ENCODE assay signal across 25 cellular contexts in the genomic region with DNA sequence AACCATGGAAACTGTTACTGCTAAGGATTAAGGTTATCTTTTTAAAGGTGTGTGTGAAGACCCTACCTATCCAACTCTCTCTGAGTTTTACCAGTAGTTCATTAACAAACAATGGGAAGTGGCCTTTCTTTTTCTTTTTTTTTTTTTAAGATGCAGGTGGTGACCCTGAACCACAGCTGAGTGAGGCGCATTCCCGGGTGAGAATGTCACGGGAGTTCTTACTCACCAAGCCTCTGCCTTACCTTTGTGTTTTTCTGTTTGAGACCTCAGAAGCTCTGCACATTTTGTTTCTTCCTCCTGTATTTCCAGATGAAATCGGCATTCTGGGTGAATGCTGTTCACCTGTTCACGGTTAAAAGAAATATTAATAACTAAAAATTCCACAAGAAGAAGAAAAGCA. TPM values are rescaled to one million over a fixed set of nuclear protein-coding genes. Genes with fewer than 3 reads are reported as not detected.
"Had no signal": no experiment of that assay in that cellular context is flagged by ENCODE, and none has a peak within 500 bp of the region (broad histone marks: within the 10 kb centered on the region; RNA-seq: fewer than 3 reads in every experiment).

No MANE protein-coding gene starts in this region.

- ATAC-seq: activated CD8-positive, alpha-beta memory T cell treated with anti-CD3 and anti-CD28 coated beads, Interleukin-2, amount 10 ng/mL, durations not matched to agents 7 days and 5 days; foreskin keratinocyte; left colon; natural killer cell treated with Interleukin-12 subunit alpha and Interleukin-12 subunit beta and Interleukin-15 and Interleukin-18, amount 100 ng/mL, for 72 hours; right lobe of liver; stimulated activated memory B cell treated with anti-CD40 and anti-IgM and Interleukin-4, amounts not matched to agents 10 μg/mL and 1 μg/mL and 100 μg/mL, for 72 hours; T-cell; upper lobe of right lung had no signal

- H3K4me3 ChIP-seq: lung, prostate gland, right lobe of liver, SK-N-MC, upper lobe of right lung had no signal

- H3K4me1 ChIP-seq: foreskin keratinocyte, prostate gland had no signal

- H3K27ac Mint-ChIP-seq: activated CD4-positive, alpha-beta memory T cell treated with anti-CD3 and anti-CD28 coated beads, Interleukin-2, amount 10 ng/mL, durations not matched to agents 7 days and 5 days; activated CD8-positive, alpha-beta memory T cell treated with anti-CD3 and anti-CD28 coated beads, Interleukin-2, amount 10 ng/mL, durations not matched to agents 7 days and 5 days; activated naive CD8-positive, alpha-beta T cell treated with anti-CD3 and anti-CD28 coated beads, Interleukin-2, amount 10 ng/mL, durations not matched to agents 7 days and 5 days; mesothelial cell of epicardium; natural killer cell treated with Interleukin-12 subunit alpha and Interleukin-12 subunit beta and Interleukin-15 and Interleukin-18, amount 100 ng/mL, for 72 hours; stimulated activated memory B cell treated with anti-CD40 and anti-IgM and Interleukin-4, amounts not matched to agents 10 μg/mL and 1 μg/mL and 100 μg/mL, for 72 hours; T-cell had no signal

- H3K9me3 Mint-ChIP-seq: activated CD4-positive, alpha-beta memory T cell treated with anti-CD3 and anti-CD28 coated beads, Interleukin-2, amount 10 ng/mL, durations not matched to agents 7 days and 5 days; activated naive CD8-positive, alpha-beta T cell treated with anti-CD3 and anti-CD28 coated beads, Interleukin-2, amount 10 ng/mL, durations not matched to agents 7 days and 5 days; mesothelial cell of epicardium; natural killer cell treated with Interleukin-12 subunit alpha and Interleukin-12 subunit beta and Interleukin-15 and Interleukin-18, amount 100 ng/mL, for 72 hours; stimulated activated memory B cell treated with anti-CD40 and anti-IgM and Interleukin-4, amounts not matched to agents 10 μg/mL and 1 μg/mL and 100 μg/mL, for 72 hours; T-cell had no signal

- H3K27ac ChIP-seq: foreskin keratinocyte, prostate gland, right lobe of liver, SK-N-MC, upper lobe of right lung had no signal

- H3K4me1 Mint-ChIP-seq: stimulated activated memory B cell treated with anti-CD40 and anti-IgM and Interleukin-4, amounts not matched to agents 10 μg/mL and 1 μg/mL and 100 μg/mL, for 72 hours had no signal

- H3K9me3 ChIP-seq: prostate gland, right lobe of liver, upper lobe of right lung had no signal

- H3K36me3 ChIP-seq: prostate gland, right lobe of liver, upper lobe of right lung had no signal

- DNase-seq: activated CD4-positive, alpha-beta memory T cell treated with anti-CD3 and anti-CD28 coated beads, Interleukin-2, amount 10 ng/mL, durations not matched to agents 7 days and 5 days; activated CD4-positive, alpha-beta T cell treated with anti-CD3 and anti-CD28 coated beads for 48 hours; activated CD4-positive, CD25-positive, alpha-beta regulatory T cell; activated naive CD4-positive, alpha-beta T cell; activated naive CD8-positive, alpha-beta T cell treated with anti-CD3 and anti-CD28 coated beads, Interleukin-2, amount 10 ng/mL, durations not matched to agents 7 days and 5 days; amygdala; central memory CD4-positive, alpha-beta T cell; foreskin keratinocyte; glutamatergic neuron; left colon; right lobe of liver; stimulated activated CD4-positive, alpha-beta T cell treated with anti-CD3 and anti-CD28 coated beads, Interleukin-4, amount 100 ng/mL, for 4 hours; T-cell; T-helper 9 cell; upper lobe of right lung had no signal

- H3K4me3 Mint-ChIP-seq: activated CD4-positive, alpha-beta memory T cell treated with anti-CD3 and anti-CD28 coated beads, Interleukin-2, amount 10 ng/mL, durations not matched to agents 7 days and 5 days; activated CD8-positive, alpha-beta memory T cell treated with anti-CD3 and anti-CD28 coated beads, Interleukin-2, amount 10 ng/mL, durations not matched to agents 7 days and 5 days; activated naive CD8-positive, alpha-beta T cell treated with anti-CD3 and anti-CD28 coated beads, Interleukin-2, amount 10 ng/mL, durations not matched to agents 7 days and 5 days; mesothelial cell of epicardium; stimulated activated memory B cell treated with anti-CD40 and anti-IgM and Interleukin-4, amounts not matched to agents 10 μg/mL and 1 μg/mL and 100 μg/mL, for 72 hours had no signal

- H3K36me3 Mint-ChIP-seq: activated CD8-positive, alpha-beta memory T cell treated with anti-CD3 and anti-CD28 coated beads, Interleukin-2, amount 10 ng/mL, durations not matched to agents 7 days and 5 days; activated naive CD8-positive, alpha-beta T cell treated with anti-CD3 and anti-CD28 coated beads, Interleukin-2, amount 10 ng/mL, durations not matched to agents 7 days and 5 days; mesothelial cell of epicardium; natural killer cell treated with Interleukin-12 subunit alpha and Interleukin-12 subunit beta and Interleukin-15 and Interleukin-18, amount 100 ng/mL, for 72 hours; stimulated activated memory B cell treated with anti-CD40 and anti-IgM and Interleukin-4, amounts not matched to agents 10 μg/mL and 1 μg/mL and 100 μg/mL, for 72 hours; T-cell had no signal

- FAIRE-seq: colon had no signal

RNA-seq across cellular contexts. Expression of a gene that starts 2.5 kb away (rescaled TPM):
- total RNA-seq: epithelial cell of proximal tubule, fibroblast of lung, foreskin keratinocyte had no signal
- polyA plus RNA-seq: fibroblast of lung, foreskin keratinocyte had no signal
